ENCODE assay signal across 1 cellular context in the genomic region with DNA sequence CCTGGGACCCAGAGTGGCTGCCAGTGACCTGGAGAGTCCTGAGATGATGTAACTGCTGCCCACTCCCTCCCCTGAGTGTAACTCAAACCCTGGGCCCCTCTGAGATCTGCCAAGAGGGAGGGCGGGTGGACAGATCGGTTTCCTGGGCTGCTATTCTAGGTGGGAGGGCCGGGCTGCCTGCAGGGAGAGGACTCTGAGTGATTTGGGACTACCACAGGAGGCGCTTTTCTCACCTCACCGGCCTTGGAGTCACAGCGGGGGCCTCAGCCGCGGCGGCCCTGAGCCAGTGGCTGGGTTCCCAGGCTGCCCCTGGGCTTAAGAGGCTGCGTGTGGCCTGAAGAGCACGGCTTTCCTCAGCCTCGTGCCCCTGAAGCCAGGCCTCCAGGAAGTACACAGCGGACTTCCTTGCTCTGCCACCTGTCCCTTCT.
TF ChIP-seq lines count a peak whose summit lies in the region.

No MANE protein-coding gene starts in this region.

TF ChIP-seq in HEK293, 187 proteins besides CTCF, POLR2A, EP300 and RAD21 (continued from another document and continues in another):
- TF ChIP-seq, protein P1, sequence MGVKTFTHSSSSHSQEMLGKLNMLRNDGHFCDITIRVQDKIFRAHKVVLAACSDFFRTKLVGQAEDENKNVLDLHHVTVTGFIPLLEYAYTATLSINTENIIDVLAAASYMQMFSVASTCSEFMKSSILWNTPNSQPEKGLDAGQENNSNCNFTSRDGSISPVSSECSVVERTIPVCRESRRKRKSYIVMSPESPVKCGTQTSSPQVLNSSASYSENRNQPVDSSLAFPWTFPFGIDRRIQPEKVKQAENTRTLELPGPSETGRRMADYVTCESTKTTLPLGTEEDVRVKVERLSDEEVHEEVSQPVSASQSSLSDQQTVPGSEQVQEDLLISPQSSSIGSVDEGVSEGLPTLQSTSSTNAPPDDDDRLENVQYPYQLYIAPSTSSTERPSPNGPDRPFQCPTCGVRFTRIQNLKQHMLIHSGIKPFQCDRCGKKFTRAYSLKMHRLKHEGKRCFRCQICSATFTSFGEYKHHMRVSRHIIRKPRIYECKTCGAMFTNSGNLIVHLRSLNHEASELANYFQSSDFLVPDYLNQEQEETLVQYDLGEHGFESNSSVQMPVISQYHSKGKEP (tag by site-specific recombination; IDR thresholded peaks at IDR 0.05) = no peak
- TF ChIP-seq, protein P2, sequence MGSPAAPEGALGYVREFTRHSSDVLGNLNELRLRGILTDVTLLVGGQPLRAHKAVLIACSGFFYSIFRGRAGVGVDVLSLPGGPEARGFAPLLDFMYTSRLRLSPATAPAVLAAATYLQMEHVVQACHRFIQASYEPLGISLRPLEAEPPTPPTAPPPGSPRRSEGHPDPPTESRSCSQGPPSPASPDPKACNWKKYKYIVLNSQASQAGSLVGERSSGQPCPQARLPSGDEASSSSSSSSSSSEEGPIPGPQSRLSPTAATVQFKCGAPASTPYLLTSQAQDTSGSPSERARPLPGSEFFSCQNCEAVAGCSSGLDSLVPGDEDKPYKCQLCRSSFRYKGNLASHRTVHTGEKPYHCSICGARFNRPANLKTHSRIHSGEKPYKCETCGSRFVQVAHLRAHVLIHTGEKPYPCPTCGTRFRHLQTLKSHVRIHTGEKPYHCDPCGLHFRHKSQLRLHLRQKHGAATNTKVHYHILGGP (tag by site-specific recombination; IDR thresholded peaks at IDR 0.05) = no peak
- TF ChIP-seq OSR2 (tag by site-specific recombination; IDR thresholded peaks at IDR 0.05) (peak; percentile 79), ZNF837 (tag by site-specific recombination; IDR thresholded peaks at IDR 0.05) (no peak), ZNF174 (tag by site-specific recombination; IDR thresholded peaks at IDR 0.05) (no peak), ZNF544 (tag by site-specific recombination; IDR thresholded peaks at IDR 0.05) (no peak), ZBTB7A (tag by site-specific recombination; IDR thresholded peaks at IDR 0.05; ENCODE audit: low read depth) (no peak), GLI2 (tag by site-specific recombination; IDR thresholded peaks at IDR 0.05; ENCODE audit: borderline replicate concordance, low read depth) (no peak), HOXD13 (CRISPR knock-in tag; IDR thresholded peaks at IDR 0.05; ENCODE audit: borderline replicate concordance) (no peak), SP2 (tag by site-specific recombination; IDR thresholded peaks at IDR 0.05) (peak; percentile 26; the same call in 1 of the 2 replicates), ZNF391 (tag by site-specific recombination; IDR thresholded peaks at IDR 0.05; ENCODE audit: borderline replicate concordance, low read depth) (no peak), ZNF426 (tag by site-specific recombination; IDR thresholded peaks at IDR 0.05) (no peak), MZF1 (tag by site-specific recombination; IDR thresholded peaks at IDR 0.05; ENCODE audit: borderline replicate concordance) (no peak), KLF7 (tag by site-specific recombination; IDR thresholded peaks at IDR 0.05; ENCODE audit: borderline replicate concordance) (no peak), GLIS2 (tag by site-specific recombination; IDR thresholded peaks at IDR 0.05) (peak; percentile 52; the same call in 1 of the 2 replicates), SP3 (tag by site-specific recombination; IDR thresholded peaks at IDR 0.05) (no peak), ZNF548 (tag by site-specific recombination; IDR thresholded peaks at IDR 0.05) (no peak), ZNF324 (tag by site-specific recombination; IDR thresholded peaks at IDR 0.05) (no peak), ZXDB (tag by site-specific recombination; IDR thresholded peaks at IDR 0.05) (no peak), ZNF202 (tag by site-specific recombination; IDR thresholded peaks at IDR 0.05; ENCODE audit: borderline replicate concordance) (no peak), ZNF416 (tag by site-specific recombination; IDR thresholded peaks at IDR 0.05) (no peak), EGR2 (tag by site-specific recombination; IDR thresholded peaks at IDR 0.05; ENCODE audit: low read depth) (peak; percentile 70)
- TF ChIP-seq, protein P3, sequence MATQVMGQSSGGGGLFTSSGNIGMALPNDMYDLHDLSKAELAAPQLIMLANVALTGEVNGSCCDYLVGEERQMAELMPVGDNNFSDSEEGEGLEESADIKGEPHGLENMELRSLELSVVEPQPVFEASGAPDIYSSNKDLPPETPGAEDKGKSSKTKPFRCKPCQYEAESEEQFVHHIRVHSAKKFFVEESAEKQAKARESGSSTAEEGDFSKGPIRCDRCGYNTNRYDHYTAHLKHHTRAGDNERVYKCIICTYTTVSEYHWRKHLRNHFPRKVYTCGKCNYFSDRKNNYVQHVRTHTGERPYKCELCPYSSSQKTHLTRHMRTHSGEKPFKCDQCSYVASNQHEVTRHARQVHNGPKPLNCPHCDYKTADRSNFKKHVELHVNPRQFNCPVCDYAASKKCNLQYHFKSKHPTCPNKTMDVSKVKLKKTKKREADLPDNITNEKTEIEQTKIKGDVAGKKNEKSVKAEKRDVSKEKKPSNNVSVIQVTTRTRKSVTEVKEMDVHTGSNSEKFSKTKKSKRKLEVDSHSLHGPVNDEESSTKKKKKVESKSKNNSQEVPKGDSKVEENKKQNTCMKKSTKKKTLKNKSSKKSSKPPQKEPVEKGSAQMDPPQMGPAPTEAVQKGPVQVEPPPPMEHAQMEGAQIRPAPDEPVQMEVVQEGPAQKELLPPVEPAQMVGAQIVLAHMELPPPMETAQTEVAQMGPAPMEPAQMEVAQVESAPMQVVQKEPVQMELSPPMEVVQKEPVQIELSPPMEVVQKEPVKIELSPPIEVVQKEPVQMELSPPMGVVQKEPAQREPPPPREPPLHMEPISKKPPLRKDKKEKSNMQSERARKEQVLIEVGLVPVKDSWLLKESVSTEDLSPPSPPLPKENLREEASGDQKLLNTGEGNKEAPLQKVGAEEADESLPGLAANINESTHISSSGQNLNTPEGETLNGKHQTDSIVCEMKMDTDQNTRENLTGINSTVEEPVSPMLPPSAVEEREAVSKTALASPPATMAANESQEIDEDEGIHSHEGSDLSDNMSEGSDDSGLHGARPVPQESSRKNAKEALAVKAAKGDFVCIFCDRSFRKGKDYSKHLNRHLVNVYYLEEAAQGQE (tag by site-specific recombination; IDR thresholded peaks at IDR 0.05) = no peak
- TF ChIP-seq, protein P4, sequence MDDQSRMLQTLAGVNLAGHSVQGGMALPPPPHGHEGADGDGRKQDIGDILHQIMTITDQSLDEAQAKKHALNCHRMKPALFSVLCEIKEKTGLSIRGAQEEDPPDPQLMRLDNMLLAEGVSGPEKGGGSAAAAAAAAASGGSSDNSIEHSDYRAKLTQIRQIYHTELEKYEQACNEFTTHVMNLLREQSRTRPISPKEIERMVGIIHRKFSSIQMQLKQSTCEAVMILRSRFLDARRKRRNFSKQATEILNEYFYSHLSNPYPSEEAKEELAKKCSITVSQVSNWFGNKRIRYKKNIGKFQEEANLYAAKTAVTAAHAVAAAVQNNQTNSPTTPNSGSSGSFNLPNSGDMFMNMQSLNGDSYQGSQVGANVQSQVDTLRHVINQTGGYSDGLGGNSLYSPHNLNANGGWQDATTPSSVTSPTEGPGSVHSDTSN (CRISPR knock-in tag; IDR thresholded peaks at IDR 0.05) = no peak
- TF ChIP-seq, protein P5, sequence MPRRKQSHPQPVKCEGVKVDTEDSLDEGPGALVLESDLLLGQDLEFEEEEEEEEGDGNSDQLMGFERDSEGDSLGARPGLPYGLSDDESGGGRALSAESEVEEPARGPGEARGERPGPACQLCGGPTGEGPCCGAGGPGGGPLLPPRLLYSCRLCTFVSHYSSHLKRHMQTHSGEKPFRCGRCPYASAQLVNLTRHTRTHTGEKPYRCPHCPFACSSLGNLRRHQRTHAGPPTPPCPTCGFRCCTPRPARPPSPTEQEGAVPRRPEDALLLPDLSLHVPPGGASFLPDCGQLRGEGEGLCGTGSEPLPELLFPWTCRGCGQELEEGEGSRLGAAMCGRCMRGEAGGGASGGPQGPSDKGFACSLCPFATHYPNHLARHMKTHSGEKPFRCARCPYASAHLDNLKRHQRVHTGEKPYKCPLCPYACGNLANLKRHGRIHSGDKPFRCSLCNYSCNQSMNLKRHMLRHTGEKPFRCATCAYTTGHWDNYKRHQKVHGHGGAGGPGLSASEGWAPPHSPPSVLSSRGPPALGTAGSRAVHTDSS (tag by site-specific recombination; IDR thresholded peaks at IDR 0.05) = no peak
- TF ChIP-seq, protein P6, sequence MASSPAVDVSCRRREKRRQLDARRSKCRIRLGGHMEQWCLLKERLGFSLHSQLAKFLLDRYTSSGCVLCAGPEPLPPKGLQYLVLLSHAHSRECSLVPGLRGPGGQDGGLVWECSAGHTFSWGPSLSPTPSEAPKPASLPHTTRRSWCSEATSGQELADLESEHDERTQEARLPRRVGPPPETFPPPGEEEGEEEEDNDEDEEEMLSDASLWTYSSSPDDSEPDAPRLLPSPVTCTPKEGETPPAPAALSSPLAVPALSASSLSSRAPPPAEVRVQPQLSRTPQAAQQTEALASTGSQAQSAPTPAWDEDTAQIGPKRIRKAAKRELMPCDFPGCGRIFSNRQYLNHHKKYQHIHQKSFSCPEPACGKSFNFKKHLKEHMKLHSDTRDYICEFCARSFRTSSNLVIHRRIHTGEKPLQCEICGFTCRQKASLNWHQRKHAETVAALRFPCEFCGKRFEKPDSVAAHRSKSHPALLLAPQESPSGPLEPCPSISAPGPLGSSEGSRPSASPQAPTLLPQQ (tag by site-specific recombination; IDR thresholded peaks at IDR 0.05) = no peak
- TF ChIP-seq, protein P7, sequence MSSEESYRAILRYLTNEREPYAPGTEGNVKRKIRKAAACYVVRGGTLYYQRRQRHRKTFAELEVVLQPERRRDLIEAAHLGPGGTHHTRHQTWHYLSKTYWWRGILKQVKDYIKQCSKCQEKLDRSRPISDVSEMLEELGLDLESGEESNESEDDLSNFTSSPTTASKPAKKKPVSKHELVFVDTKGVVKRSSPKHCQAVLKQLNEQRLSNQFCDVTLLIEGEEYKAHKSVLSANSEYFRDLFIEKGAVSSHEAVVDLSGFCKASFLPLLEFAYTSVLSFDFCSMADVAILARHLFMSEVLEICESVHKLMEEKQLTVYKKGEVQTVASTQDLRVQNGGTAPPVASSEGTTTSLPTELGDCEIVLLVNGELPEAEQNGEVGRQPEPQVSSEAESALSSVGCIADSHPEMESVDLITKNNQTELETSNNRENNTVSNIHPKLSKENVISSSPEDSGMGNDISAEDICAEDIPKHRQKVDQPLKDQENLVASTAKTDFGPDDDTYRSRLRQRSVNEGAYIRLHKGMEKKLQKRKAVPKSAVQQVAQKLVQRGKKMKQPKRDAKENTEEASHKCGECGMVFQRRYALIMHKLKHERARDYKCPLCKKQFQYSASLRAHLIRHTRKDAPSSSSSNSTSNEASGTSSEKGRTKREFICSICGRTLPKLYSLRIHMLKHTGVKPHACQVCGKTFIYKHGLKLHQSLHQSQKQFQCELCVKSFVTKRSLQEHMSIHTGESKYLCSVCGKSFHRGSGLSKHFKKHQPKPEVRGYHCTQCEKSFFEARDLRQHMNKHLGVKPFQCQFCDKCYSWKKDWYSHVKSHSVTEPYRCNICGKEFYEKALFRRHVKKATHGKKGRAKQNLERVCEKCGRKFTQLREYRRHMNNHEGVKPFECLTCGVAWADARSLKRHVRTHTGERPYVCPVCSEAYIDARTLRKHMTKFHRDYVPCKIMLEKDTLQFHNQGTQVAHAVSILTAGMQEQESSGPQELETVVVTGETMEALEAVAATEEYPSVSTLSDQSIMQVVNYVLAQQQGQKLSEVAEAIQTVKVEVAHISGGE (tag by site-specific recombination; conservative IDR thresholded peaks at IDR 0.05; ENCODE audit: low read depth) = no peak
- TF ChIP-seq, protein P8, sequence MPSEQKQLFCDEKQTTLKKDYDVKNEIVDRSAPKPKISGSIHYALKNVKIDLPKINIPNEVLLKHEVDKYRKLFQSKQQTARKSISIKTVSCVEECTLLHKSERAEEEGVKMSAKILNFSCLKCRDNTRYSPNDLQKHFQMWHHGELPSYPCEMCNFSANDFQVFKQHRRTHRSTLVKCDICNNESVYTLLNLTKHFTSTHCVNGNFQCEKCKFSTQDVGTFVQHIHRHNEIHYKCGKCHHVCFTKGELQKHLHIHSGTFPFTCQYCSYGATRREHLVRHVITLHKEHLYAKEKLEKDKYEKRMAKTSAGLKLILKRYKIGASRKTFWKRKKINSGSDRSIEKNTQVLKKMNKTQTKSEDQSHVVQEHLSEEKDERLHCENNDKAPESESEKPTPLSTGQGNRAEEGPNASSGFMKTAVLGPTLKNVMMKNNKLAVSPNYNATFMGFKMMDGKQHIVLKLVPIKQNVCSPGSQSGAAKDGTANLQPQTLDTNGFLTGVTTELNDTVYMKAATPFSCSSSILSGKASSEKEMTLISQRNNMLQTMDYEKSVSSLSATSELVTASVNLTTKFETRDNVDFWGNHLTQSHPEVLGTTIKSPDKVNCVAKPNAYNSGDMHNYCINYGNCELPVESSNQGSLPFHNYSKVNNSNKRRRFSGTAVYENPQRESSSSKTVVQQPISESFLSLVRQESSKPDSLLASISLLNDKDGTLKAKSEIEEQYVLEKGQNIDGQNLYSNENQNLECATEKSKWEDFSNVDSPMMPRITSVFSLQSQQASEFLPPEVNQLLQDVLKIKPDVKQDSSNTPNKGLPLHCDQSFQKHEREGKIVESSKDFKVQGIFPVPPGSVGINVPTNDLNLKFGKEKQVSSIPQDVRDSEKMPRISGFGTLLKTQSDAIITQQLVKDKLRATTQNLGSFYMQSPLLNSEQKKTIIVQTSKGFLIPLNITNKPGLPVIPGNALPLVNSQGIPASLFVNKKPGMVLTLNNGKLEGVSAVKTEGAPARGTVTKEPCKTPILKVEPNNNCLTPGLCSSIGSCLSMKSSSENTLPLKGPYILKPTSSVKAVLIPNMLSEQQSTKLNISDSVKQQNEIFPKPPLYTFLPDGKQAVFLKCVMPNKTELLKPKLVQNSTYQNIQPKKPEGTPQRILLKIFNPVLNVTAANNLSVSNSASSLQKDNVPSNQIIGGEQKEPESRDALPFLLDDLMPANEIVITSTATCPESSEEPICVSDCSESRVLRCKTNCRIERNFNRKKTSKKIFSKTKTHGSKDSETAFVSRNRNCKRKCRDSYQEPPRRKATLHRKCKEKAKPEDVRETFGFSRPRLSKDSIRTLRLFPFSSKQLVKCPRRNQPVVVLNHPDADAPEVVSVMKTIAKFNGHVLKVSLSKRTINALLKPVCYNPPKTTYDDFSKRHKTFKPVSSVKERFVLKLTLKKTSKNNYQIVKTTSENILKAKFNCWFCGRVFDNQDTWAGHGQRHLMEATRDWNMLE (tag by site-specific recombination; conservative IDR thresholded peaks at IDR 0.05; ENCODE audit: low read depth) = no peak
- TF ChIP-seq, protein P9, sequence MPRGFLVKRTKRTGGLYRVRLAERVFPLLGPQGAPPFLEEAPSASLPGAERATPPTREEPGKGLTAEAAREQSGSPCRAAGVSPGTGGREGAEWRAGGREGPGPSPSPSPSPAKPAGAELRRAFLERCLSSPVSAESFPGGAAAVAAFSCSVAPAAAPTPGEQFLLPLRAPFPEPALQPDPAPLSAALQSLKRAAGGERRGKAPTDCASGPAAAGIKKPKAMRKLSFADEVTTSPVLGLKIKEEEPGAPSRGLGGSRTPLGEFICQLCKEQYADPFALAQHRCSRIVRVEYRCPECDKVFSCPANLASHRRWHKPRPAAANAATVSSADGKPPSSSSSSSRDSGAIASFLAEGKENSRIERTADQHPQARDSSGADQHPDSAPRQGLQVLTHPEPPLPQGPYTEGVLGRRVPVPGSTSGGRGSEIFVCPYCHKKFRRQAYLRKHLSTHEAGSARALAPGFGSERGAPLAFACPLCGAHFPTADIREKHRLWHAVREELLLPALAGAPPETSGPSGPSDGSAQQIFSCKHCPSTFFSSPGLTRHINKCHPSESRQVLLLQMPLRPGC (tag by site-specific recombination; IDR thresholded peaks at IDR 0.05) = no peak
- TF ChIP-seq, protein P10, sequence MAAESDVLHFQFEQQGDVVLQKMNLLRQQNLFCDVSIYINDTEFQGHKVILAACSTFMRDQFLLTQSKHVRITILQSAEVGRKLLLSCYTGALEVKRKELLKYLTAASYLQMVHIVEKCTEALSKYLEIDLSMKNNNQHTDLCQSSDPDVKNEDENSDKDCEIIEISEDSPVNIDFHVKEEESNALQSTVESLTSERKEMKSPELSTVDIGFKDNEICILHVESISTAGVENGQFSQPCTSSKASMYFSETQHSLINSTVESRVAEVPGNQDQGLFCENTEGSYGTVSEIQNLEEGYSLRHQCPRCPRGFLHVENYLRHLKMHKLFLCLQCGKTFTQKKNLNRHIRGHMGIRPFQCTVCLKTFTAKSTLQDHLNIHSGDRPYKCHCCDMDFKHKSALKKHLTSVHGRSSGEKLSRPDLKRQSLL (tag by site-specific recombination; IDR thresholded peaks at IDR 0.05) = no peak
